In the genomic region with DNA sequence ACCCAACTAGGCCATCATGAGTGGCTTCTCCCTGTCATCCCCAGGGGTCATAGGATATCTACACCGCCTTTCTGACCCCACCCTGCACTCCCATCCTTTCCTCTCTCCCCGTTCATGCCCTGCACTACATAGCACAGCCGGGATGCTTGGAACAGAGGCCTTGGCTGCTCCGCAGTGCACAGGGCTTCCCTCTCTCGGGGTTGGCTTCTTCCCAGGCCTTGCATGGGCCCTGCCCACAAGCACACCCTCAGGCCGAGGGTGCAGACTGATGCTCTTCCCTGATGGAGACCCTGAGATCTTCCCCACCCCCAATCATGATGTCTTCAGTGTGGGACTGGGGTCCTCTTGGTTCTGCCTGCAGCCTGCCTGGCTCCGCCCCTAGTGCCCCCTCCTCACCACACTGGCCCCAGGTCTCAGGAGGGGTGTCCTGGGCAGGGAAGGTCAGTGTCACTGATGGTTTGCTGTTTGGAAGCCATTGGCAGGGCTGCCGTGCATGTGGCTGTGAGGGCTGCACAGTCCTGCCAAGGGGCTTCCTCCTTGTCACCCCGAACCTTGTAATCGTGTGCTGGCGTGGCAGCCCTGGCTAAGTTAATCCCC, we compare ENCODE assay signal across 2 cellular contexts.
TF ChIP-seq lines count a peak whose summit lies in the region.

No MANE protein-coding gene starts in this region.

TF ChIP-seq in SK-N-SH, 30 proteins besides CTCF, POLR2A, EP300 and RAD21 (continued from another document):
- TF ChIP-seq, protein P1, sequence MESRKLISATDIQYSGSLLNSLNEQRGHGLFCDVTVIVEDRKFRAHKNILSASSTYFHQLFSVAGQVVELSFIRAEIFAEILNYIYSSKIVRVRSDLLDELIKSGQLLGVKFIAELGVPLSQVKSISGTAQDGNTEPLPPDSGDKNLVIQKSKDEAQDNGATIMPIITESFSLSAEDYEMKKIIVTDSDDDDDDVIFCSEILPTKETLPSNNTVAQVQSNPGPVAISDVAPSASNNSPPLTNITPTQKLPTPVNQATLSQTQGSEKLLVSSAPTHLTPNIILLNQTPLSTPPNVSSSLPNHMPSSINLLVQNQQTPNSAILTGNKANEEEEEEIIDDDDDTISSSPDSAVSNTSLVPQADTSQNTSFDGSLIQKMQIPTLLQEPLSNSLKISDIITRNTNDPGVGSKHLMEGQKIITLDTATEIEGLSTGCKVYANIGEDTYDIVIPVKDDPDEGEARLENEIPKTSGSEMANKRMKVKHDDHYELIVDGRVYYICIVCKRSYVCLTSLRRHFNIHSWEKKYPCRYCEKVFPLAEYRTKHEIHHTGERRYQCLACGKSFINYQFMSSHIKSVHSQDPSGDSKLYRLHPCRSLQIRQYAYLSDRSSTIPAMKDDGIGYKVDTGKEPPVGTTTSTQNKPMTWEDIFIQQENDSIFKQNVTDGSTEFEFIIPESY (IDR thresholded peaks at IDR 0.05; ENCODE audit: borderline replicate concordance, low read depth) = no peak
- TF ChIP-seq, protein P2, sequence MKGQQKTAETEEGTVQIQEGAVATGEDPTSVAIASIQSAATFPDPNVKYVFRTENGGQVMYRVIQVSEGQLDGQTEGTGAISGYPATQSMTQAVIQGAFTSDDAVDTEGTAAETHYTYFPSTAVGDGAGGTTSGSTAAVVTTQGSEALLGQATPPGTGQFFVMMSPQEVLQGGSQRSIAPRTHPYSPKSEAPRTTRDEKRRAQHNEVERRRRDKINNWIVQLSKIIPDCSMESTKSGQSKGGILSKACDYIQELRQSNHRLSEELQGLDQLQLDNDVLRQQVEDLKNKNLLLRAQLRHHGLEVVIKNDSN (IDR thresholded peaks at IDR 0.05; ENCODE audit: borderline replicate concordance, low read depth) = no peak
- no peak for TF ChIP-seq RXRA (IDR thresholded peaks at IDR 0.05; ENCODE audit: borderline replicate concordance, low read depth)
- TF ChIP-seq, protein P3, sequence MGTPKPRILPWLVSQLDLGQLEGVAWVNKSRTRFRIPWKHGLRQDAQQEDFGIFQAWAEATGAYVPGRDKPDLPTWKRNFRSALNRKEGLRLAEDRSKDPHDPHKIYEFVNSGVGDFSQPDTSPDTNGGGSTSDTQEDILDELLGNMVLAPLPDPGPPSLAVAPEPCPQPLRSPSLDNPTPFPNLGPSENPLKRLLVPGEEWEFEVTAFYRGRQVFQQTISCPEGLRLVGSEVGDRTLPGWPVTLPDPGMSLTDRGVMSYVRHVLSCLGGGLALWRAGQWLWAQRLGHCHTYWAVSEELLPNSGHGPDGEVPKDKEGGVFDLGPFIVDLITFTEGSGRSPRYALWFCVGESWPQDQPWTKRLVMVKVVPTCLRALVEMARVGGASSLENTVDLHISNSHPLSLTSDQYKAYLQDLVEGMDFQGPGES (IDR thresholded peaks at IDR 0.05; ENCODE audit: low read depth, low read length) = no peak
- no peak for TF ChIP-seq GATA2 (CRISPR knock-in tag; IDR thresholded peaks at IDR 0.05)
- TF ChIP-seq ELF1 (IDR thresholded peaks at IDR 0.05) = no peak
- no peak for TF ChIP-seq SIN3A (IDR thresholded peaks at IDR 0.05; ENCODE audit: borderline replicate concordance, low read depth, low read length)
- no peak for TF ChIP-seq NRF1 (IDR thresholded peaks at IDR 0.05; ENCODE audit: low read depth, low read length)
- no peak for TF ChIP-seq TAF1 (IDR thresholded peaks at IDR 0.05; ENCODE audit: borderline replicate concordance, low read depth, low read length)

TF ChIP-seq in SK-N-SH treated with all-trans-retinoic acid at 6 μM for 48 hours, 23 proteins besides CTCF, POLR2A, EP300 and RAD21 (continued from another document):
- TF ChIP-seq, protein P4, sequence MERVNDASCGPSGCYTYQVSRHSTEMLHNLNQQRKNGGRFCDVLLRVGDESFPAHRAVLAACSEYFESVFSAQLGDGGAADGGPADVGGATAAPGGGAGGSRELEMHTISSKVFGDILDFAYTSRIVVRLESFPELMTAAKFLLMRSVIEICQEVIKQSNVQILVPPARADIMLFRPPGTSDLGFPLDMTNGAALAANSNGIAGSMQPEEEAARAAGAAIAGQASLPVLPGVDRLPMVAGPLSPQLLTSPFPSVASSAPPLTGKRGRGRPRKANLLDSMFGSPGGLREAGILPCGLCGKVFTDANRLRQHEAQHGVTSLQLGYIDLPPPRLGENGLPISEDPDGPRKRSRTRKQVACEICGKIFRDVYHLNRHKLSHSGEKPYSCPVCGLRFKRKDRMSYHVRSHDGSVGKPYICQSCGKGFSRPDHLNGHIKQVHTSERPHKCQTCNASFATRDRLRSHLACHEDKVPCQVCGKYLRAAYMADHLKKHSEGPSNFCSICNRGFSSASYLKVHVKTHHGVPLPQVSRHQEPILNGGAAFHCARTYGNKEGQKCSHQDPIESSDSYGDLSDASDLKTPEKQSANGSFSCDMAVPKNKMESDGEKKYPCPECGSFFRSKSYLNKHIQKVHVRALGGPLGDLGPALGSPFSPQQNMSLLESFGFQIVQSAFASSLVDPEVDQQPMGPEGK (CRISPR knock-in tag; IDR thresholded peaks at IDR 0.05; ENCODE audit: borderline replicate concordance) = no peak
- TF ChIP-seq ZNF565 (CRISPR knock-in tag; conservative IDR thresholded peaks at IDR 0.05; ENCODE audit: low read depth) (no peak), ESRRG (CRISPR knock-in tag; IDR thresholded peaks at IDR 0.05) (no peak), CSDC2 (CRISPR knock-in tag; IDR thresholded peaks at IDR 0.05) (no peak), RARB (CRISPR knock-in tag; IDR thresholded peaks at IDR 0.05) (no peak), TCF4 (CRISPR knock-in tag; IDR thresholded peaks at IDR 0.05; ENCODE audit: borderline replicate concordance) (no peak), OSR1 (CRISPR knock-in tag; IDR thresholded peaks at IDR 0.05) (no peak), BACH2 (CRISPR knock-in tag; IDR thresholded peaks at IDR 0.05; ENCODE audit: borderline replicate concordance) (no peak), ZC3H10 (CRISPR knock-in tag; IDR thresholded peaks at IDR 0.05) (no peak), PPARA (CRISPR knock-in tag; IDR thresholded peaks at IDR 0.05; ENCODE audit: borderline replicate concordance) (no peak)
- TF ChIP-seq, protein P5, sequence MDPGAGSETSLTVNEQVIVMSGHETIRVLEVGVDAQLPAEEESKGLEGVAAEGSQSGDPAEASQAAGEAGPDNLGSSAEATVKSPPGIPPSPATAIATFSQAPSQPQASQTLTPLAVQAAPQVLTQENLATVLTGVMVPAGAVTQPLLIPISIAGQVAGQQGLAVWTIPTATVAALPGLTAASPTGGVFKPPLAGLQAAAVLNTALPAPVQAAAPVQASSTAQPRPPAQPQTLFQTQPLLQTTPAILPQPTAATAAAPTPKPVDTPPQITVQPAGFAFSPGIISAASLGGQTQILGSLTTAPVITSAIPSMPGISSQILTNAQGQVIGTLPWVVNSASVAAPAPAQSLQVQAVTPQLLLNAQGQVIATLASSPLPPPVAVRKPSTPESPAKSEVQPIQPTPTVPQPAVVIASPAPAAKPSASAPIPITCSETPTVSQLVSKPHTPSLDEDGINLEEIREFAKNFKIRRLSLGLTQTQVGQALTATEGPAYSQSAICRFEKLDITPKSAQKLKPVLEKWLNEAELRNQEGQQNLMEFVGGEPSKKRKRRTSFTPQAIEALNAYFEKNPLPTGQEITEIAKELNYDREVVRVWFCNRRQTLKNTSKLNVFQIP (CRISPR knock-in tag; IDR thresholded peaks at IDR 0.05; ENCODE audit: borderline replicate concordance, low read depth) = no peak
- TF ChIP-seq, protein P6, sequence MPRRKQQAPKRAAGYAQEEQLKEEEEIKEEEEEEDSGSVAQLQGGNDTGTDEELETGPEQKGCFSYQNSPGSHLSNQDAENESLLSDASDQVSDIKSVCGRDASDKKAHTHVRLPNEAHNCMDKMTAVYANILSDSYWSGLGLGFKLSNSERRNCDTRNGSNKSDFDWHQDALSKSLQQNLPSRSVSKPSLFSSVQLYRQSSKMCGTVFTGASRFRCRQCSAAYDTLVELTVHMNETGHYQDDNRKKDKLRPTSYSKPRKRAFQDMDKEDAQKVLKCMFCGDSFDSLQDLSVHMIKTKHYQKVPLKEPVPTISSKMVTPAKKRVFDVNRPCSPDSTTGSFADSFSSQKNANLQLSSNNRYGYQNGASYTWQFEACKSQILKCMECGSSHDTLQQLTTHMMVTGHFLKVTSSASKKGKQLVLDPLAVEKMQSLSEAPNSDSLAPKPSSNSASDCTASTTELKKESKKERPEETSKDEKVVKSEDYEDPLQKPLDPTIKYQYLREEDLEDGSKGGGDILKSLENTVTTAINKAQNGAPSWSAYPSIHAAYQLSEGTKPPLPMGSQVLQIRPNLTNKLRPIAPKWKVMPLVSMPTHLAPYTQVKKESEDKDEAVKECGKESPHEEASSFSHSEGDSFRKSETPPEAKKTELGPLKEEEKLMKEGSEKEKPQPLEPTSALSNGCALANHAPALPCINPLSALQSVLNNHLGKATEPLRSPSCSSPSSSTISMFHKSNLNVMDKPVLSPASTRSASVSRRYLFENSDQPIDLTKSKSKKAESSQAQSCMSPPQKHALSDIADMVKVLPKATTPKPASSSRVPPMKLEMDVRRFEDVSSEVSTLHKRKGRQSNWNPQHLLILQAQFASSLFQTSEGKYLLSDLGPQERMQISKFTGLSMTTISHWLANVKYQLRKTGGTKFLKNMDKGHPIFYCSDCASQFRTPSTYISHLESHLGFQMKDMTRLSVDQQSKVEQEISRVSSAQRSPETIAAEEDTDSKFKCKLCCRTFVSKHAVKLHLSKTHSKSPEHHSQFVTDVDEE (CRISPR knock-in tag; IDR thresholded peaks at IDR 0.05) = no peak
TF ChIP-seq in SK-N-SH treated with all-trans-retinoic acid at 6 μM for 48 hours: peak in this region for 0.
